8 cellular contexts compared by ENCODE assay signal in genomic region chr2:58571181-58571852, GRCh38.
DNase-seq lines count a peak whose midpoint lies in the region; ATAC-seq and TF ChIP-seq lines count a peak whose summit lies in the region.

No MANE protein-coding gene starts in this region.

- no peaks in the 10 kb centered on the region for H3K27me3 ChIP-seq in stomach

- 18 to 25% (median 24%) methylated on average over 10 of the region's 10 CpGs for WGBS in stomach, 5 donors

- ATAC-seq in GM21447 (IDR thresholded peaks at IDR 0.05; ENCODE audit: unreplicated experiment) (peak; percentile 97), HG03575 (IDR thresholded peaks at IDR 0.05; ENCODE audit: extremely low read depth, insufficient number of reproducible peaks, low FRiP score, unreplicated experiment) (peak; percentile 50)

- peaks cover 0 to 7% (median 0%) of the 10 kb centered on the region in 4 donors for H3K4me1 ChIP-seq in stomach

- peaks cover 0 to 3% (median 0%) of the 10 kb centered on the region in 3 donors for H3K27me3 Mint-ChIP-seq in immature natural killer cell (ENCODE audit: low read depth in 3 of 3)

- H3K27ac Mint-ChIP-seq in immature natural killer cell: peak overlapping the region; percentile 7 to 82 (median 34)

- peaks cover 37 to 41% of the 10 kb centered on the region in 2 donors for H3K4me1 Mint-ChIP-seq in immature natural killer cell

- no peak for TF ChIP-seq EP300 in stomach (IDR thresholded peaks at IDR 0.05)

- DNase-seq in GM04503 (ENCODE audit: low read depth) (peak; percentile 11), NCI-H526 (lab: John Stamatoyannopoulos, UW) (peak; percentile 34 to 76), amniotic stem cell (lab: John Stamatoyannopoulos, UW) (peak; percentile 50), immature natural killer cell (peak; percentile 16 to 22 (median 21)), stomach (no peak)
- DNase-seq in stimulated activated naive CD4-positive, alpha-beta T cell (lab: John Stamatoyannopoulos, UW): no peak

- no peaks in the 10 kb centered on the region for H3K36me3 ChIP-seq in stomach

- TF ChIP-seq CTCF in stomach (IDR thresholded peaks at IDR 0.05): peak in 4 of 7 experiments; percentile 27 to 41 (median 35)

- no peaks in the 10 kb centered on the region for H3K36me3 Mint-ChIP-seq in immature natural killer cell

- intact Hi-C loops in stomach (cut with DNase I; ENCODE audit: low total_unique reads): no loop called here

- TF ChIP-seq POLR2A in stomach (IDR thresholded peaks at IDR 0.05): no peak

- H3K4me3 Mint-ChIP-seq in immature natural killer cell: peak overlapping the region in 4 of 5 donors; percentile 6 to 23 (median 12)

- no peak overlapping the region for H3K4me3 ChIP-seq in stomach

- H3K9me3 Mint-ChIP-seq in immature natural killer cell: no peaks in the 10 kb centered on the region

- no peak overlapping the region for H3K27ac ChIP-seq in stomach

- no peaks in the 10 kb centered on the region for H3K9me3 ChIP-seq in stomach

Comparison
In these comparisons a context has a peak if more than half of its experiments do, and no peak if none do; other contexts are left out.
1. DNase-seq: peak in GM04503 (single experiment), NCI-H526 (2 of 2), amniotic stem cell (single experiment) and immature natural killer cell (3 of 3); none in stomach (single experiment) and stimulated activated naive CD4-positive, alpha-beta T cell (0 of 6).